ENCODE assay signal across 26 cellular contexts in the genomic region with DNA sequence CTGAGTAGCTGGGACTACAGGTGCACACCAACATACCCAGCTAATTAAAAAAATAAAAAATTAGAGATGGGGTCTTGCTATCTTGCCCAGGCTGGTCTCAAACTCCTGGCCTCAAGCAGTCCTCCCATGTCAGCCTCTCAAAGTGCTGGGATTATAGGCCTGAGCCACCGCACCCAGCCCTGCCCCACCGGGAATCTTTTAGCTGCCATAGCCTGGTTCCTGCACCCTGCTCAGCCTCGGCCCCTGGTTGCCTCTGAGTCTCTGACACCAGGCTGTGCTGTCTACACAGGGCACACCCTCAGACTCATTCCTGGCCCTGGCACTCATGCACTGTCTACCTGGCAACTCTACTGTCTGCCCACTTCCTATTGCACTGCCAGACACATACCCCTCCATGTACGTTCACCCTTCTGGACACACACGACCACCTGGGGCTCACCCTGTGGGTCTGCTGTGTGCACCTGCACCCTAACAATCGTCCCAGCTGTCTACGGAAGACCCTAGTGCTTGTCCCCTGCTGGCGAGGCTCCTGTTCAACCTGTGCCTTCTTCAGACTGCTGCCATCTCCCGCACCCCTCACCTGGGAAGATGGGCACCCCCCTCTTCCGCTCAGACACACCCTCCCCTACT. TPM values are rescaled to one million over a fixed set of nuclear protein-coding genes. Genes with fewer than 3 reads are reported as not detected.
DNase-seq lines count a peak whose midpoint lies in the region; ATAC-seq and TF ChIP-seq lines count a peak whose summit lies in the region.
"Had no signal": no experiment of that assay in that cellular context is flagged by ENCODE, and none has a peak within 500 bp of the region (broad histone marks: within the 10 kb centered on the region; RNA-seq: fewer than 3 reads in every experiment).

No MANE protein-coding gene starts in this region.

- DNase-seq in right atrium auricular region (ENCODE audit: low spot score) (peak; percentile 46), right cardiac atrium (no peak), NCI-H69 (lab: John Stamatoyannopoulos, UW) (peak; percentile 54), esophagus muscularis mucosa (ENCODE audit: extremely low spot score) (peak; percentile 90), osteocyte (ENCODE audit: extremely low spot score, unreplicated experiment) (peak; percentile 67)
- DNase-seq in activated T-cell treated with anti-CD3 and anti-CD28 coated beads, Interleukin-2, amount 50 U/mL, for 4 hours, result no peak
- DNase-seq: ACHN; Caco-2; CD4-positive, alpha-beta T cell; DMS 273 treated with DMSO at 0.1 percent for 48 hours; DMS79 treated with DMSO at 0.1 percent for 48 hours; H9; KBM-7; NCI-H1092 treated with DMSO at 0.1 percent for 48 hours; NCI-H1694 treated with DMSO at 0.1 percent for 48 hours; NCI-H2081 treated with DMSO at 0.1 percent for 48 hours; NCI-H510A treated with DMSO at 0.1 percent for 48 hours; NCI-H774; RPMI8226; SHP77 treated with DMSO at 0.1 percent for 48 hours; SW 1271 had no signal

- H3K27ac ChIP-seq in right atrium auricular region, result no peak overlapping the region
- no peak overlapping the region for H3K27ac ChIP-seq in right cardiac atrium (ENCODE audit: low read length)
- H3K27ac ChIP-seq in esophagus muscularis mucosa (replicated peaks in 1 of 4), result no peak overlapping the region
- H3K27ac ChIP-seq in gastroesophageal sphincter, result no peak overlapping the region
- H3K27ac ChIP-seq: BLaER1, SK-N-MC had no signal

- H3K4me1 ChIP-seq in right atrium auricular region, result no peaks in the 10 kb centered on the region
- no peaks in the 10 kb centered on the region for H3K4me1 ChIP-seq in right cardiac atrium (ENCODE audit: control insufficient read depth, insufficient read depth, low read length)
- H3K4me1 ChIP-seq in esophagus muscularis mucosa, result no peaks in the 10 kb centered on the region
- no peaks in the 10 kb centered on the region for H3K4me1 ChIP-seq in gastroesophageal sphincter
- H3K4me1 ChIP-seq: BLaER1, Caco-2 had no signal

- no peak for TF ChIP-seq CTCF in right atrium auricular region (IDR thresholded peaks at IDR 0.05)
- TF ChIP-seq CTCF in esophagus muscularis mucosa (IDR thresholded peaks at IDR 0.05), result no peak
- TF ChIP-seq CTCF in osteocyte (IDR thresholded peaks at IDR 0.05), result no peak
- TF ChIP-seq CTCF in gastroesophageal sphincter (IDR thresholded peaks at IDR 0.05), result no peak

- no peak for ATAC-seq in right cardiac atrium
- ATAC-seq in activated T-cell treated with anti-CD3 and anti-CD28 coated beads, Interleukin-2, amount 50 U/mL, for 4 hours, result no peak
- ATAC-seq in gastroesophageal sphincter, result no peak
- no peak for ATAC-seq in HG02759 (IDR thresholded peaks at IDR 0.05; ENCODE audit: unreplicated experiment)

- TF ChIP-seq POLR2A in esophagus muscularis mucosa (IDR thresholded peaks at IDR 0.05; ENCODE audit: low read depth) (no peak), gastroesophageal sphincter (IDR thresholded peaks at IDR 0.05) (no peak)

- H3K4me3 Mint-ChIP-seq in osteocyte (ENCODE audit: unreplicated experiment), result no peak overlapping the region
- H3K4me3 Mint-ChIP-seq in activated T-cell treated with anti-CD3 and anti-CD28 coated beads, Interleukin-2, amount 50 U/mL, for 4 hours, result no peak overlapping the region
- H3K4me3 Mint-ChIP-seq: CD4-positive, alpha-beta T cell; H9 had no signal

- peaks cover 6% of the 10 kb centered on the region for H3K27me3 Mint-ChIP-seq in osteocyte (ENCODE audit: unreplicated experiment)
- peaks cover 32% of the 10 kb centered on the region for H3K27me3 Mint-ChIP-seq in activated T-cell treated with anti-CD3 and anti-CD28 coated beads, Interleukin-2, amount 50 U/mL, for 4 hours (ENCODE audit: low read depth)

- H3K9me3 ChIP-seq in right atrium auricular region (no peaks in the 10 kb centered on the region), right cardiac atrium (ENCODE audit: control insufficient read depth, low read length) (no peaks in the 10 kb centered on the region), esophagus muscularis mucosa (no peaks in the 10 kb centered on the region), gastroesophageal sphincter (no peaks in the 10 kb centered on the region)
- H3K9me3 ChIP-seq: BLaER1, Caco-2 had no signal

- no peaks in the 10 kb centered on the region for H3K27me3 ChIP-seq in right atrium auricular region
- no peaks in the 10 kb centered on the region for H3K27me3 ChIP-seq in right cardiac atrium (ENCODE audit: control insufficient read depth, insufficient read depth)
- H3K27me3 ChIP-seq in esophagus muscularis mucosa, result peaks cover 0 to 66% (median 0%) of the 10 kb centered on the region in 4 donors
- H3K27me3 ChIP-seq in gastroesophageal sphincter, result peaks cover 66% of the 10 kb centered on the region
- H3K27me3 ChIP-seq: BLaER1 had no signal

- H3K9me3 Mint-ChIP-seq in osteocyte (ENCODE audit: unreplicated experiment), result no peaks in the 10 kb centered on the region
- H3K9me3 Mint-ChIP-seq in activated T-cell treated with anti-CD3 and anti-CD28 coated beads, Interleukin-2, amount 50 U/mL, for 4 hours, result no peaks in the 10 kb centered on the region
- H3K9me3 Mint-ChIP-seq: CD4-positive, alpha-beta T cell had no signal

- H3K36me3 Mint-ChIP-seq in osteocyte (ENCODE audit: unreplicated experiment), result no peaks in the 10 kb centered on the region
- H3K36me3 Mint-ChIP-seq in activated T-cell treated with anti-CD3 and anti-CD28 coated beads, Interleukin-2, amount 50 U/mL, for 4 hours (ENCODE audit: insufficient read depth), result no peaks in the 10 kb centered on the region

- TF ChIP-seq EP300 in esophagus muscularis mucosa (IDR thresholded peaks at IDR 0.05) (no peak), gastroesophageal sphincter (IDR thresholded peaks at IDR 0.05) (no peak)

- H3K36me3 ChIP-seq in right atrium auricular region, result no peaks in the 10 kb centered on the region
- no peaks in the 10 kb centered on the region for H3K36me3 ChIP-seq in esophagus muscularis mucosa
- H3K36me3 ChIP-seq in gastroesophageal sphincter, result no peaks in the 10 kb centered on the region
- H3K36me3 ChIP-seq: BLaER1 had no signal

- WGBS in right cardiac atrium, result 80% methylated on average over 10 of the region's 10 CpGs
- WGBS in esophagus muscularis mucosa, result 76% methylated on average over 10 of the region's 10 CpGs
- 65 to 76% methylated on average over 5 to 7 of the region's 10 CpGs for WGBS in gastroesophageal sphincter (ENCODE audit: low coverage in 1 of 2), 2 donors

- no peak overlapping the region for H3K4me3 ChIP-seq in right atrium auricular region
- no peak overlapping the region for H3K4me3 ChIP-seq in right cardiac atrium (ENCODE audit: low read length)
- H3K4me3 ChIP-seq in esophagus muscularis mucosa, result no peak overlapping the region
- H3K4me3 ChIP-seq in gastroesophageal sphincter, result no peak overlapping the region
- H3K4me3 ChIP-seq: BLaER1, SK-N-MC had no signal

- H3K4me1 Mint-ChIP-seq in osteocyte (ENCODE audit: unreplicated experiment), result no peaks in the 10 kb centered on the region
- H3K4me1 Mint-ChIP-seq in activated T-cell treated with anti-CD3 and anti-CD28 coated beads, Interleukin-2, amount 50 U/mL, for 4 hours (ENCODE audit: low read depth), result no peaks in the 10 kb centered on the region

- intact Hi-C loops in right cardiac atrium (cut with DNase I) (no loop called here), esophagus muscularis mucosa (cut with DNase I) (no loop called here)

- H3K27ac Mint-ChIP-seq in osteocyte (ENCODE audit: unreplicated experiment), result no peak overlapping the region
- H3K27ac Mint-ChIP-seq: CD4-positive, alpha-beta T cell had no signal

RNA-seq across cellular contexts. Expression of a gene that starts 1.4 kb away (rescaled TPM):
- total RNA-seq in right atrium auricular region (not detected), right cardiac atrium (not detected), esophagus muscularis mucosa (not detected), osteocyte (not detected in 2 replicates), gastroesophageal sphincter (not detected)
- polyA plus RNA-seq in right cardiac atrium, result not detected
- total RNA-seq in activated T-cell treated with anti-CD3 and anti-CD28 coated beads, Interleukin-2, amount 50 U/mL, for 4 hours, result not detected
- total RNA-seq: Caco-2; CD4-positive, alpha-beta T cell; H9; HT1080 had no signal

Comparison
In these comparisons a context has a peak if more than half of its experiments do, and no peak if none do; other contexts are left out.
1. DNase-seq: peak in right atrium auricular region (single experiment), NCI-H69 (single experiment), esophagus muscularis mucosa (single experiment) and osteocyte (single experiment); none in right cardiac atrium (0 of 3) and activated T-cell treated with anti-CD3 and anti-CD28 coated beads, Interleukin-2, amount 50 U/mL, for 4 hours (single experiment).